13 cellular contexts compared by ENCODE assay signal in the genomic region with DNA sequence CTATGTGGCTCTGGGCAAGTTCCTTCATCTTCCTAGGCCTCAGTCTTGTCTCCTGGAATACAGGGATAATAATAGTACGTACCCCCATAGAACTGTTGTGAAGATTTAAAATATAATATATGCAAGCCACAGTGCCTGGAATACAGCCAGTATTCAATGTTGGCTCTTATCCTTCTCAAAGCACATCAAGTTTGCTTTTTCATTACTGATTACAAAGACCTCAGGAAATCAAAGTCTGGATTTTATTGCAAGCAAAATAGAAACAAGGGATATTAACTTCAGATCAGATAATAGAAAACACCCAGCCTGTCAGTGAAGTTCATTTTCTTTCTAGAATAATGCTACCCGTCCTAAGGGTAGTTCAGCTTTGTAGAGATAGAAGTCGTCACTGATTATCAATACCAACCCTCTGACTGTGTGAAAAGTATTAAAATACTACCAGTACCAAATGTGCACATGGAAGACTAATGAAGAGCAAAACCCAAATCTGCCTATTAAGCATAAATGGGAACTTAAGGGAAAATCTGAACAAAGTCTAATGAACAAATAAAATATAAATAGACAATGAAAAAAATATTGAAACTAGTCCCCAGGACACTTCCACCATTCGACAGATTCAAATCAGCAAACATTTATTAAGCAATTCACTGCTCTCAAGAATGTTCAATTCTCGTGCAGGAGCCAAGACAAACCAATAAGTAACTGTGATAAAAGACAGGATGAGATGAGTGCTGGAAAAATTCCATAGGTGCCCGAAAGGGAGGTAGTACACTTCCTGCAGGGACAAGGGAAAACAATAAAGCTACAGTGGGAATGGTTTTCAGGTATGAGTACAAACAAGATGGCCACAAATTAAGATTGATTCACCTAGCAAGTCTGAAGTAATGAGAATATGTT.
DNase-seq lines count a peak whose midpoint lies in the region; ATAC-seq and TF ChIP-seq lines count a peak whose summit lies in the region.
"Had no signal": no experiment of that assay in that cellular context is flagged by ENCODE, and none has a peak within 500 bp of the region (broad histone marks: within the 10 kb centered on the region; RNA-seq: fewer than 3 reads in every experiment).

No MANE protein-coding gene starts in this region.

- no peak overlapping the region for H4K5ac ChIP-seq in IMR-90 (ENCODE audit: low read depth, low read length)

- H2AK5ac ChIP-seq in IMR-90 (ENCODE audit: low read depth, low read length) (no peak overlapping the region), trophoblast cell (ENCODE audit: low read length) (no peak overlapping the region)

- 67% methylated on average over 1 of the region's 6 CpGs; no CpG with 5 or more reads in 1 of the 2 experiments for WGBS in IMR-90 (ENCODE audit: extremely low coverage in 2 of 2, insufficient read length in 1 of 2), 2 experiments
- WGBS in trophoblast cell (ENCODE audit: extremely low coverage, insufficient coverage, insufficient read length): no CpG with 5 or more reads among the region's 6 CpGs

- H3K9ac ChIP-seq in IMR-90 (ENCODE audit: low read depth, low read length): no peak overlapping the region
- no peak overlapping the region for H3K9ac ChIP-seq in SK-N-MC (ENCODE audit: insufficient read length)
- H3K9ac ChIP-seq in trophoblast cell (ENCODE audit: low read length): no peak overlapping the region

- H4K20me1 ChIP-seq in IMR-90 (ENCODE audit: insufficient read depth, low read length): no peaks in the 10 kb centered on the region

- POLR2A ChIA-PET in IMR-90 (lab: Charles Lee; ENCODE audit: unreplicated experiment): no interaction called here

- H2BK12ac ChIP-seq in trophoblast cell (ENCODE audit: low read length): no peak overlapping the region

- no peak for TF ChIP-seq RAD21 in IMR-90 (IDR thresholded peaks at IDR 0.05; ENCODE audit: low read length)

- CTCF ChIA-PET in IMR-90 (lab: Yijun Ruan, JAX): interaction anchor here (0.6 kb wide), 1 partner anchor 24 kb away, joined by 4 read pairs; no protein-coding TSS in a partner anchor

- H4K8ac ChIP-seq in IMR-90 (ENCODE audit: low read depth in 2 of 2, low read length in 2 of 2) (no peak overlapping the region), trophoblast cell (ENCODE audit: low read depth, low read length) (no peak overlapping the region)

- no peak overlapping the region for H2AFZ ChIP-seq in IMR-90 (replicated peaks; ENCODE audit: low read length, poor library complexity)
- H2AFZ ChIP-seq in trophoblast cell (ENCODE audit: insufficient read depth, low read length, poor library complexity): no peak overlapping the region

- H3K27ac ChIP-seq in IMR-90 (ENCODE audit: insufficient read depth, low read length) (no peak overlapping the region), SK-N-MC (peak overlapping the region; percentile 60), trophoblast cell (ENCODE audit: low read depth, low read length) (peak overlapping the region; percentile 10)
- H3K27ac ChIP-seq: SJSA1 had no signal

- H2BK120ac ChIP-seq in IMR-90 (ENCODE audit: low read depth, low read length) (no peak overlapping the region), trophoblast cell (ENCODE audit: insufficient read depth, low read length, poor library complexity) (no peak overlapping the region)

- no peaks in the 10 kb centered on the region; the same call in 1 of the 2 replicates for H3K9me1 ChIP-seq in IMR-90 (ENCODE audit: insufficient read depth, low read length)

- H3K4me1 ChIP-seq in IMR-90 (ENCODE audit: control insufficient read depth, insufficient read depth, low read length) (peaks cover 10% of the 10 kb centered on the region), trophoblast cell (ENCODE audit: control insufficient read depth in 1 of 2, insufficient read depth in 2 of 2, low read length in 2 of 2) (peaks cover 0 to 5% of the 10 kb centered on the region in 2 experiments)

- H3K14ac ChIP-seq in IMR-90 (replicated peaks; ENCODE audit: low read depth, low read length) (no peak overlapping the region), trophoblast cell (ENCODE audit: low read length) (no peak overlapping the region)

- in situ Hi-C loops in IMR-90 (cut with MboI; ENCODE audit: low sequenced_read_pairs): no loop called here

- BruUV-seq in IMR-90 (replicated peaks; lab: Mats Ljungman, UMichigan): no TSS peak

- DNase-seq in IMR-90: no peak
- DNase-seq in SK-N-MC (ENCODE audit: low read depth, low spot score): no peak
- peak; percentile 22 for DNase-seq in kidney tubule cell (ENCODE audit: low spot score)
- DNase-seq in trophoblast cell: no peak
- DNase-seq in activated CD4-positive, alpha-beta T cell treated with anti-CD3 and anti-CD28 coated beads for 4 hours: no peak
- DNase-seq: CD8-positive, alpha-beta T cell; DMS 273 treated with DMSO at 0.1 percent for 48 hours; MM.1S; NCI-H1930; NK-92 treated with Interleukin-12 subunit alpha and Interleukin-12 subunit beta, amount 100 ng/mL, for 24 hours had no signal

- H2BK5ac ChIP-seq in IMR-90 (ENCODE audit: low read depth, low read length, poor library complexity, severe bottlenecking): no peak overlapping the region
- H2BK5ac ChIP-seq in trophoblast cell (ENCODE audit: low read depth, low read length, poor library complexity): no peak overlapping the region

- H4K91ac ChIP-seq in IMR-90 (ENCODE audit: insufficient read depth, low read depth, low read length) (no peak overlapping the region), trophoblast cell (ENCODE audit: low read depth, low read length) (peak overlapping the region; percentile 6)

- no peak overlapping the region for H2AK9ac ChIP-seq in IMR-90 (replicated peaks; ENCODE audit: low read depth, low read length, poor library complexity)

- H3K79me2 ChIP-seq in trophoblast cell (ENCODE audit: control insufficient read depth, insufficient read depth, low read length, poor library complexity): no peaks in the 10 kb centered on the region

- no peaks in the 10 kb centered on the region for H3K36me3 ChIP-seq in IMR-90 (ENCODE audit: control insufficient read depth, insufficient read depth, low read length)
- no peaks in the 10 kb centered on the region for H3K36me3 ChIP-seq in SK-N-MC (ENCODE audit: insufficient read depth, low read length)
- no peaks in the 10 kb centered on the region for H3K36me3 ChIP-seq in trophoblast cell (ENCODE audit: control insufficient read depth in 1 of 2, insufficient read depth in 2 of 2, low read length in 2 of 2)
- H3K36me3 ChIP-seq: SJSA1 had no signal

- H2BK20ac ChIP-seq in IMR-90 (ENCODE audit: low read depth, low read length): no peak overlapping the region

- H3K4me2 ChIP-seq in IMR-90 (ENCODE audit: low read depth, low read length) (no peak overlapping the region), trophoblast cell (ENCODE audit: low read length) (no peak overlapping the region)

- TF ChIP-seq POLR2A in IMR-90 (IDR thresholded peaks at IDR 0.05; ENCODE audit: low read depth, low read length): no peak

- no peaks in the 10 kb centered on the region for H3K9me3 ChIP-seq in IMR-90 (ENCODE audit: control insufficient read depth, insufficient read depth, low read length)
- no peaks in the 10 kb centered on the region for H3K9me3 ChIP-seq in SK-N-MC (ENCODE audit: low read depth, low read length)
- H3K9me3 ChIP-seq in trophoblast cell (ENCODE audit: insufficient read depth, low read depth, low read length): no peaks in the 10 kb centered on the region
- H3K9me3 ChIP-seq: SJSA1 had no signal

- intact Hi-C loops in IMR-90 (cut with micrococcal nuclease): no loop called here

- H3K79me1 ChIP-seq in IMR-90 (ENCODE audit: low read depth in 1 of 2, low read length in 2 of 2) (peaks cover 3% of the 10 kb centered on the region in 2 experiments; a peak in 1 of 4 replicates), trophoblast cell (ENCODE audit: low read length) (no peaks in the 10 kb centered on the region)

- no peak overlapping the region for H3K56ac ChIP-seq in IMR-90 (ENCODE audit: extremely low read depth, insufficient read depth, low read length)

- H3K23ac ChIP-seq in IMR-90 (ENCODE audit: low read depth, low read length): no peak overlapping the region
- no peak overlapping the region for H3K23ac ChIP-seq in trophoblast cell (ENCODE audit: low read length)

- H3K4ac ChIP-seq in IMR-90 (ENCODE audit: low read depth, low read length): no peak overlapping the region
- no peak overlapping the region for H3K4ac ChIP-seq in trophoblast cell (ENCODE audit: low read depth, low read length)

- no peak overlapping the region for H2BK15ac ChIP-seq in IMR-90 (ENCODE audit: low read depth, low read length)

- dilution Hi-C loops in IMR-90 (cut with HindIII; ENCODE audit: low sequenced_read_pairs, unreplicated experiment): no loop called here

- H4K12ac ChIP-seq in trophoblast cell (ENCODE audit: low read depth, low read length): no peak overlapping the region

- H3K18ac ChIP-seq in IMR-90 (ENCODE audit: low read depth, low read length) (no peak overlapping the region), trophoblast cell (ENCODE audit: low read length) (no peak overlapping the region)

- no peak for ATAC-seq in IMR-90 (ENCODE audit: low read depth)
- ATAC-seq in HG03095 (IDR thresholded peaks at IDR 0.05; ENCODE audit: unreplicated experiment): no peak
- ATAC-seq in HG02763 (IDR thresholded peaks at IDR 0.05; ENCODE audit: unreplicated experiment): no peak
- ATAC-seq: CD8-positive, alpha-beta T cell had no signal

- TF ChIP-seq CTCF in IMR-90 (conservative IDR thresholded peaks at IDR 0.05; ENCODE audit: low read depth, low read length): no peak

- no peaks in the 10 kb centered on the region for H3K27me3 ChIP-seq in IMR-90 (ENCODE audit: control insufficient read depth, insufficient read depth, low read length)
- H3K27me3 ChIP-seq in trophoblast cell (ENCODE audit: insufficient read depth, low read length): no peaks in the 10 kb centered on the region
- H3K27me3 ChIP-seq: SJSA1 had no signal

- H3K4me3 ChIP-seq in IMR-90 (ENCODE audit: insufficient read depth, low read depth, low read length) (no peak overlapping the region), SK-N-MC (peak overlapping the region; percentile 50), trophoblast cell (ENCODE audit: low read depth, low read length) (no peak overlapping the region)
- H3K4me3 ChIP-seq: SJSA1 had no signal

TF ChIP-seq in IMR-90, 13 proteins besides CTCF, POLR2A, EP300 and RAD21:
- TF ChIP-seq MAFK (IDR thresholded peaks at IDR 0.05; ENCODE audit: low read depth, low read length): peak; percentile 80
- TF ChIP-seq SMC3 (IDR thresholded peaks at IDR 0.05; ENCODE audit: low read depth, low read length): no peak
